ENCODE assay signal across 12 cellular contexts in genomic region chr6:3341467-3341866, GRCh38.
DNase-seq lines count a peak whose midpoint lies in the region; ATAC-seq, FAIRE-seq and TF ChIP-seq lines count a peak whose summit lies in the region.
"Had no signal": no experiment of that assay in that cellular context is flagged by ENCODE, and none has a peak within 500 bp of the region (broad histone marks: within the 10 kb centered on the region; RNA-seq: fewer than 3 reads in every experiment).

No MANE protein-coding gene starts in this region.

- H3K27ac ChIP-seq in smooth muscle cell (ENCODE audit: low read depth), result peak overlapping the region; percentile 18
- H3K27ac ChIP-seq: epithelial cell of prostate, VCaP had no signal

- no peaks in the 10 kb centered on the region for H3K36me3 ChIP-seq in kidney epithelial cell (ENCODE audit: control insufficient read depth, insufficient read depth, low read length)
- no peaks in the 10 kb centered on the region for H3K36me3 ChIP-seq in smooth muscle cell (ENCODE audit: low read depth)
- H3K36me3 ChIP-seq in Caco-2 (ENCODE audit: control insufficient read depth, insufficient read depth, low read length), result no peaks in the 10 kb centered on the region

- no peak overlapping the region for H3K27ac Mint-ChIP-seq in Caco-2 (ENCODE audit: unreplicated experiment)

- H3K4me3 ChIP-seq in astrocyte of the spinal cord (ENCODE audit: low read depth, low read length), result no peak overlapping the region
- H3K4me3 ChIP-seq in kidney epithelial cell (ENCODE audit: low read depth, low read length), result no peak overlapping the region
- H3K4me3 ChIP-seq in smooth muscle cell, result no peak overlapping the region
- H3K4me3 ChIP-seq in Caco-2 (ENCODE audit: low read depth, low read length), result no peak overlapping the region

- no peaks in the 10 kb centered on the region for H3K9me3 Mint-ChIP-seq in Caco-2 (ENCODE audit: unreplicated experiment)

- no peaks in the 10 kb centered on the region for H3K79me2 ChIP-seq in smooth muscle cell (ENCODE audit: low read depth)

- CTCF ChIA-PET in Caco-2 (lab: Charles Lee), result no interaction called here

- DNase-seq in H54 (ENCODE audit: insufficient read length, low spot score), result peak; percentile 43
- peak; percentile 93 for DNase-seq in astrocyte of the spinal cord (ENCODE audit: low read depth, low spot score)
- peak; percentile 42 for DNase-seq in kidney epithelial cell (ENCODE audit: low read depth)
- no peak for DNase-seq in smooth muscle cell (lab: John Stamatoyannopoulos, UW; ENCODE audit: unreplicated experiment)
- no peak for DNase-seq in retina
- DNase-seq in stimulated activated CD4-positive, alpha-beta T cell treated with anti-CD3 and anti-CD28 coated beads, Interleukin-4, amount 100 ng/mL, for 4 hours, result no peak
- no peak for DNase-seq in Caco-2
- DNase-seq: activated effector memory CD4-positive, alpha-beta T cell treated with anti-CD3 and anti-CD28 coated beads, Interleukin-2, amount 50 U/mL, for 16 hours; NCI-H1092 treated with DMSO at 0.1 percent for 48 hours had no signal

- H3K9ac ChIP-seq in smooth muscle cell (ENCODE audit: low read depth), result no peak overlapping the region

- H3K4me1 ChIP-seq in smooth muscle cell (ENCODE audit: low read depth), result peaks cover 63% of the 10 kb centered on the region
- H3K4me1 ChIP-seq in Caco-2, result peaks cover 19% of the 10 kb centered on the region

- H2AFZ ChIP-seq in smooth muscle cell (ENCODE audit: low read depth), result no peak overlapping the region

- peak; percentile 48 for FAIRE-seq in H54 (lab: Jason Lieb, UNC)

- peak overlapping the region; percentile 47 for H3K4me2 ChIP-seq in smooth muscle cell

- TF ChIP-seq POLR2A in H54 (IDR thresholded peaks at IDR 0.05; ENCODE audit: low read depth, low read length), result no peak

- WGBS in smooth muscle cell (ENCODE audit: low lambda C conversion rate), result 13% methylated on average over 6 of the region's 6 CpGs

- H3K36me3 Mint-ChIP-seq in Caco-2 (ENCODE audit: insufficient read depth, unreplicated experiment), result peaks cover 10% of the 10 kb centered on the region

- no peaks in the 10 kb centered on the region for H3K27me3 Mint-ChIP-seq in Caco-2 (ENCODE audit: insufficient read depth, unreplicated experiment)

- TF ChIP-seq CTCF in astrocyte of the spinal cord (IDR thresholded peaks at IDR 0.05; ENCODE audit: low read depth, low read length) (no peak), kidney epithelial cell (IDR thresholded peaks at IDR 0.05; ENCODE audit: insufficient read depth, low read length, poor library complexity, severe bottlenecking) (no peak), smooth muscle cell (IDR thresholded peaks at IDR 0.05; ENCODE audit: borderline replicate concordance, insufficient read depth, poor library complexity, severe bottlenecking) (no peak), Caco-2 (IDR thresholded peaks at IDR 0.05; ENCODE audit: insufficient read depth in 1 of 2, low read depth in 1 of 2, low read length in 1 of 2, severe bottlenecking in 1 of 2, unreplicated experiment in 1 of 2) (no peak)

- no TSS peak for BruUV-seq in Caco-2 (replicated peaks; lab: Mats Ljungman, UMichigan)

- H3K9me3 ChIP-seq in smooth muscle cell (replicated peaks; ENCODE audit: low read depth) (no peaks in the 10 kb centered on the region), Caco-2 (no peaks in the 10 kb centered on the region)

- no peak for ATAC-seq in HG02938 (IDR thresholded peaks at IDR 0.05; ENCODE audit: unreplicated experiment)

- POLR2A ChIA-PET in Caco-2 (lab: Charles Lee), result no interaction called here

- H3K4me3 Mint-ChIP-seq in Caco-2 (ENCODE audit: unreplicated experiment), result no peak overlapping the region

- H3K4me1 Mint-ChIP-seq in Caco-2 (ENCODE audit: low read depth, unreplicated experiment), result peaks cover 21% of the 10 kb centered on the region

- intact Hi-C loops in Caco-2 (cut with micrococcal nuclease; ENCODE audit: unreplicated experiment), result no loop called here

- no peaks in the 10 kb centered on the region for H4K20me1 ChIP-seq in smooth muscle cell (ENCODE audit: low read depth)

- in situ Hi-C loops in astrocyte of the spinal cord (cut with HindIII; ENCODE audit: low sequenced_read_pairs), result no loop called here

- H3K27me3 ChIP-seq in kidney epithelial cell (ENCODE audit: control insufficient read depth, insufficient read depth, low read length), result peaks cover 2% of the 10 kb centered on the region
- H3K27me3 ChIP-seq in smooth muscle cell (ENCODE audit: low read depth), result peaks cover 25% of the 10 kb centered on the region
- H3K27me3 ChIP-seq in Caco-2 (replicated peaks; ENCODE audit: control insufficient read depth, insufficient read depth, low read length), result no peaks in the 10 kb centered on the region

- peaks cover 16% of the 10 kb centered on the region for H3F3A ChIP-seq in smooth muscle cell (ENCODE audit: low read depth)

Comparison
In these comparisons a context has a peak if more than half of its experiments do, and no peak if none do; other contexts are left out.
1. DNase-seq: peak in H54 (single experiment), astrocyte of the spinal cord (single experiment) and kidney epithelial cell (single experiment); none in smooth muscle cell (single experiment), retina (single experiment), stimulated activated CD4-positive, alpha-beta T cell treated with anti-CD3 and anti-CD28 coated beads, Interleukin-4, amount 100 ng/mL, for 4 hours (0 of 2) and Caco-2 (0 of 2).